In genomic region chr1:39409055-39409816, GRCh38 we compare ENCODE assay signal across 8 cellular contexts.
A peak's percentile ranks its signal among the peaks of the same experiment; 100 is the strongest.
DNase-seq lines count a peak whose midpoint lies in the region; ATAC-seq, FAIRE-seq and TF ChIP-seq lines count a peak whose summit lies in the region.

No MANE protein-coding gene starts in this region.

- H3K27me3 ChIP-seq in SU-DHL-6 (ENCODE audit: low read length): no peaks in the 10 kb centered on the region
- no peaks in the 10 kb centered on the region for H3K27me3 ChIP-seq in endothelial cell of umbilical vein (ENCODE audit: control insufficient read depth in 2 of 2, insufficient read depth in 2 of 2, low read length in 2 of 2)
- H3K27me3 ChIP-seq in transverse colon: no peaks in the 10 kb centered on the region

- WGBS in A549 (ENCODE audit: missing lambda C conversion rate): 1% methylated on average over 16 of the region's 71 CpGs
- 0% methylated on average over 55 to 59 of the region's 71 CpGs for WGBS in mesodermal cell (ENCODE audit: insufficient coverage in 2 of 2), 2 experiments
- WGBS in transverse colon (ENCODE audit: low coverage in 1 of 2), 2 donors: 4% methylated on average over 45 of the region's 71 CpGs; no CpG with 5 or more reads in 1 of the 2 donors

- dilution Hi-C loops in endothelial cell of umbilical vein (cut with MboI; ENCODE audit: extremely low pct_ligation_motif_present, low sequenced_read_pairs): no loop called here

- TF ChIP-seq CTCF in A549 (IDR thresholded peaks at IDR 0.05) (no peak), SU-DHL-6 (IDR thresholded peaks at IDR 0.05; ENCODE audit: insufficient read depth, low read length, poor library complexity, severe bottlenecking) (no peak), endothelial cell of umbilical vein (IDR thresholded peaks at IDR 0.05; ENCODE audit: extremely low read depth in 1 of 2, insufficient read depth in 1 of 2, low read depth in 1 of 2, low read length in 2 of 2) (no peak), transverse colon (IDR thresholded peaks at IDR 0.05) (no peak)

- peaks cover 26% of the 10 kb centered on the region for H3F3A ChIP-seq in SU-DHL-6 (ENCODE audit: insufficient read depth)

- H3K4me1 ChIP-seq in A549: peaks cover 70% of the 10 kb centered on the region
- peaks cover 60% of the 10 kb centered on the region for H3K4me1 ChIP-seq in endothelial cell of umbilical vein (ENCODE audit: control insufficient read depth, extremely low read depth, insufficient read depth, low read length)
- peaks cover 48% of the 10 kb centered on the region for H3K4me1 ChIP-seq in mesodermal cell (ENCODE audit: control insufficient read depth, insufficient read depth, low read length, poor library complexity, severe bottlenecking)
- H3K4me1 ChIP-seq in transverse colon: peaks cover 22 to 76% (median 48%) of the 10 kb centered on the region in 4 donors

- POLR2A ChIA-PET in A549 (lab: Yijun Ruan, JAX) (interaction anchor here (1.6 to 4.2 kb wide), 2 partner anchors 11 to 17 kb away, joined by 7 to 30 read pairs; no protein-coding TSS in a partner anchor), endothelial cell of umbilical vein (lab: Charles Lee) (interaction anchor here (2.4 to 3.1 kb wide), 3 partner anchors 10 to 18 kb away, joined by 9 to 26 read pairs (median 18); no protein-coding TSS in a partner anchor)

- no peaks in the 10 kb centered on the region for H3K9me2 ChIP-seq in SU-DHL-6 (replicated peaks; ENCODE audit: insufficient read depth, low read length)

- peak overlapping the region; percentile 71 for H3K4me3 ChIP-seq in A549
- peak overlapping the region; percentile 50 for H3K4me3 ChIP-seq in SU-DHL-6 (ENCODE audit: insufficient read depth, low read length, poor library complexity, severe bottlenecking)
- peak overlapping the region; percentile 67 to 97 (median 96) for H3K4me3 ChIP-seq in endothelial cell of umbilical vein (replicated peaks in 1 of 3; ENCODE audit: insufficient read depth in 1 of 3, low read depth in 1 of 3, low read length in 3 of 3)
- peak overlapping the region; percentile 79 for H3K4me3 ChIP-seq in mesodermal cell (ENCODE audit: extremely low read depth, insufficient read depth, low read length, poor library complexity, severe bottlenecking)
- H3K4me3 ChIP-seq in transverse colon: peak overlapping the region; percentile 24 to 81 (median 66)

- H3K9ac ChIP-seq in SU-DHL-6 (ENCODE audit: low read length) (peak overlapping the region; percentile 58), endothelial cell of umbilical vein (replicated peaks; ENCODE audit: extremely low read depth, insufficient read depth, low read length) (peak overlapping the region; percentile 87)

- TF ChIP-seq RAD21 in A549 (conservative IDR thresholded peaks at IDR 0.05 in 1 of 2, IDR thresholded peaks at IDR 0.05 in 1 of 2): no peak; a peak in 1 of 5 replicates

- peak overlapping the region; percentile 89 for H3K4me2 ChIP-seq in A549
- peak overlapping the region; percentile 62 for H3K4me2 ChIP-seq in SU-DHL-6 (ENCODE audit: low read depth, low read length, poor library complexity, severe bottlenecking)
- peak overlapping the region; percentile 95 for H3K4me2 ChIP-seq in endothelial cell of umbilical vein (ENCODE audit: insufficient read depth, low read length)

- H3K27ac ChIP-seq in A549 (peak overlapping the region; percentile 72 to 97), SU-DHL-6 (ENCODE audit: low read depth, low read length) (no peak overlapping the region), endothelial cell of umbilical vein (ENCODE audit: insufficient read depth, low read depth, low read length) (peak overlapping the region; percentile 79), mesodermal cell (ENCODE audit: low read depth, low read length, severe bottlenecking) (peak overlapping the region; percentile 94), transverse colon (peak overlapping the region; percentile 80 to 97 (median 90))

- no peak for FAIRE-seq in A549 (lab: Jason Lieb, UNC)
- peak; percentile 84 for FAIRE-seq in endothelial cell of umbilical vein (lab: Jason Lieb, UNC)

- in situ Hi-C loops in G401 (cut with HindIII; ENCODE audit: low sequenced_read_pairs): no loop called here
- in situ Hi-C loops in transverse colon (cut with MboI; ENCODE audit: low pct_ligation_motif_present in 1 of 4, low pct_unique_long_range_greater_than_20kb in 1 of 4, low sequenced_read_pairs in 3 of 4): no loop called here

- ATAC-seq in A549 (peak; percentile 22 to 44), HG03558 (IDR thresholded peaks at IDR 0.05; ENCODE audit: extremely low read depth, unreplicated experiment) (peak; percentile 20), GM18909 (IDR thresholded peaks at IDR 0.05; ENCODE audit: poor library complexity, unreplicated experiment) (no peak)

- TF ChIP-seq EP300 in A549 (IDR thresholded peaks at IDR 0.05) (no peak), transverse colon (IDR thresholded peaks at IDR 0.05; ENCODE audit: low read depth) (no peak)

- no TSS peak for BruUV-seq in endothelial cell of umbilical vein (replicated peaks; lab: Mats Ljungman, UMichigan)

- H3K9me3 ChIP-seq in A549 (no peaks in the 10 kb centered on the region), SU-DHL-6 (ENCODE audit: insufficient read depth, low read length) (no peaks in the 10 kb centered on the region), endothelial cell of umbilical vein (replicated peaks; ENCODE audit: control insufficient read depth, insufficient read depth, low read length) (no peaks in the 10 kb centered on the region), mesodermal cell (ENCODE audit: control insufficient read depth, low read length) (no peaks in the 10 kb centered on the region), transverse colon (no peaks in the 10 kb centered on the region)

- CTCF ChIA-PET in A549 (lab: Yijun Ruan, JAX) (interaction anchor here (0.9 to 3.9 kb wide), 12 partner anchors 10 to 320 kb away, joined by 3 to 56 read pairs (median 12); no protein-coding TSS in a partner anchor), endothelial cell of umbilical vein (lab: Charles Lee) (interaction anchor here (1.7 to 11.9 kb wide), 9 partner anchors 10 to 50 kb away, joined by 3 to 273 read pairs (median 21); no protein-coding TSS in a partner anchor)

- no peaks in the 10 kb centered on the region for H3K9me1 ChIP-seq in endothelial cell of umbilical vein (replicated peaks; ENCODE audit: control insufficient read depth, extremely low read depth, insufficient read depth, low read length)

- no peaks in the 10 kb centered on the region for H3K36me3 ChIP-seq in SU-DHL-6 (ENCODE audit: low read length)
- peaks cover 11 to 13% of the 10 kb centered on the region in 2 experiments for H3K36me3 ChIP-seq in endothelial cell of umbilical vein (ENCODE audit: control insufficient read depth in 2 of 2, extremely low read depth in 1 of 2, insufficient read depth in 2 of 2, low read length in 2 of 2)
- H3K36me3 ChIP-seq in mesodermal cell (ENCODE audit: control insufficient read depth, insufficient read depth, low read length): peaks cover 38% of the 10 kb centered on the region
- no peaks in the 10 kb centered on the region for H3K36me3 ChIP-seq in transverse colon

- intact Hi-C loops in endothelial cell of umbilical vein (cut with micrococcal nuclease) (loop anchor here (1.0 to 5.0 kb wide), 2 partner anchors 17 to 217 kb away; no protein-coding TSS in a partner anchor), transverse colon (cut with DNase I; ENCODE audit: low total_unique reads) (no loop called here)

- TF ChIP-seq POLR2A in A549 (IDR thresholded peaks at IDR 0.05; ENCODE audit: low read length) (no peak; the same call in 1 of the 2 replicates), endothelial cell of umbilical vein (IDR thresholded peaks at IDR 0.05; ENCODE audit: low read depth, low read length) (no peak), transverse colon (IDR thresholded peaks at IDR 0.05) (peak; percentile 29)

- H2AFZ ChIP-seq in SU-DHL-6 (ENCODE audit: low read depth, low read length, severe bottlenecking) (no peak overlapping the region), endothelial cell of umbilical vein (ENCODE audit: low read depth, low read length) (no peak overlapping the region)

- H4K20me1 ChIP-seq in SU-DHL-6 (ENCODE audit: low read depth, low read length) (0 out of 2 replicates have a peak, but pooled peaks cover 3% of the 10 kb centered on the region), endothelial cell of umbilical vein (replicated peaks; ENCODE audit: control insufficient read depth, extremely low read depth, insufficient read depth, low read length) (peaks cover 17% of the 10 kb centered on the region)

- H3K79me2 ChIP-seq in SU-DHL-6 (ENCODE audit: insufficient read depth, low read length) (0 out of 2 replicates have a peak, but pooled peaks cover 3% of the 10 kb centered on the region), endothelial cell of umbilical vein (ENCODE audit: control insufficient read depth, insufficient read depth, low read length) (peaks cover 62% of the 10 kb centered on the region)

- DNase-seq in A549 (ENCODE audit: low read depth in 1 of 2, low spot score in 1 of 2) (peak in 1 of 2 experiments; percentile 21), G401 (ENCODE audit: low spot score) (peak; percentile 45), endothelial cell of umbilical vein (ENCODE audit: low read depth, low spot score) (peak; percentile 88), transverse colon (peak; percentile 34)

TF ChIP-seq in A549, 52 proteins besides CTCF, POLR2A, EP300 and RAD21 (continues in another document):
- TF ChIP-seq CHD2 (IDR thresholded peaks at IDR 0.05; ENCODE audit: low read length, partially characterized antibody) (no peak), CHD4 (IDR thresholded peaks at IDR 0.05; ENCODE audit: borderline replicate concordance) (no peak)
- TF ChIP-seq, protein P1, sequence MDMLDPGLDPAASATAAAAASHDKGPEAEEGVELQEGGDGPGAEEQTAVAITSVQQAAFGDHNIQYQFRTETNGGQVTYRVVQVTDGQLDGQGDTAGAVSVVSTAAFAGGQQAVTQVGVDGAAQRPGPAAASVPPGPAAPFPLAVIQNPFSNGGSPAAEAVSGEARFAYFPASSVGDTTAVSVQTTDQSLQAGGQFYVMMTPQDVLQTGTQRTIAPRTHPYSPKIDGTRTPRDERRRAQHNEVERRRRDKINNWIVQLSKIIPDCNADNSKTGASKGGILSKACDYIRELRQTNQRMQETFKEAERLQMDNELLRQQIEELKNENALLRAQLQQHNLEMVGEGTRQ (IDR thresholded peaks at IDR 0.05): no peak

TF ChIP-seq in endothelial cell of umbilical vein, 7 proteins besides CTCF, POLR2A, EP300 and RAD21:
- no peak for TF ChIP-seq JUN (IDR thresholded peaks at IDR 0.05; ENCODE audit: borderline replicate concordance, insufficient read depth, insufficient read length, low read depth)
- peak; percentile 52 for TF ChIP-seq POLR2AphosphoS5 (IDR thresholded peaks at IDR 0.05; ENCODE audit: insufficient read depth, low read depth, low read length)
- TF ChIP-seq EZH2 (IDR thresholded peaks at IDR 0.05; ENCODE audit: borderline replicate concordance, low read depth, low read length, severe bottlenecking): no peak
